ENCODE assay signal across 8 cellular contexts in genomic region chr1:33633019-33633801, GRCh38.
DNase-seq lines count a peak whose midpoint lies in the region; ATAC-seq lines count a peak whose summit lies in the region.

No MANE protein-coding gene starts in this region.

- ATAC-seq in HG02973 (IDR thresholded peaks at IDR 0.05; ENCODE audit: unreplicated experiment): peak; percentile 72
- peak; percentile 75 to 79 for ATAC-seq in activated CD4-positive, CD25-positive, alpha-beta regulatory T cell treated with anti-CD3 and anti-CD28 coated beads, Interleukin-2, amount 50 U/mL, for 24 hours
- ATAC-seq in central memory CD8-positive, alpha-beta T cell (replicated peaks; ENCODE audit: extremely low read depth, poor library complexity, severe bottlenecking): peak; percentile 68
- no peak for ATAC-seq in GM21786 (IDR thresholded peaks at IDR 0.05; ENCODE audit: unreplicated experiment)

- H3K4me3 Mint-ChIP-seq in central memory CD8-positive, alpha-beta T cell: no peak overlapping the region

- no peaks in the 10 kb centered on the region for H3K36me3 Mint-ChIP-seq in central memory CD8-positive, alpha-beta T cell (ENCODE audit: insufficient read depth)

- peaks cover 4% of the 10 kb centered on the region for H3K4me1 Mint-ChIP-seq in central memory CD8-positive, alpha-beta T cell

- no peak overlapping the region for H3K27ac Mint-ChIP-seq in central memory CD8-positive, alpha-beta T cell (ENCODE audit: low read depth)

- no peaks in the 10 kb centered on the region for H3K9me3 Mint-ChIP-seq in central memory CD8-positive, alpha-beta T cell

- peaks cover 58% of the 10 kb centered on the region for H3K27me3 Mint-ChIP-seq in central memory CD8-positive, alpha-beta T cell

- DNase-seq in DMS53 (lab: John Stamatoyannopoulos, UW): peak; percentile 95
- peak; percentile 75 for DNase-seq in NCI-H345 treated with DMSO at 0.1 percent for 48 hours (lab: John Stamatoyannopoulos, UW; ENCODE audit: unreplicated experiment)
- DNase-seq in central memory CD8-positive, alpha-beta T cell (ENCODE audit: low spot score in 2 of 2): peak; percentile 67
- DNase-seq in kidney glomerular epithelial cell (lab: John Stamatoyannopoulos, UW): peak; percentile 75
- DNase-seq in stimulated activated CD4-positive, alpha-beta T cell treated with anti-CD3 and anti-CD28 coated beads, Interleukin-2, amount 100 ng/mL, for 24 hours: peak; percentile 93
